ENCODE assay signal across 8 cellular contexts in the genomic region with DNA sequence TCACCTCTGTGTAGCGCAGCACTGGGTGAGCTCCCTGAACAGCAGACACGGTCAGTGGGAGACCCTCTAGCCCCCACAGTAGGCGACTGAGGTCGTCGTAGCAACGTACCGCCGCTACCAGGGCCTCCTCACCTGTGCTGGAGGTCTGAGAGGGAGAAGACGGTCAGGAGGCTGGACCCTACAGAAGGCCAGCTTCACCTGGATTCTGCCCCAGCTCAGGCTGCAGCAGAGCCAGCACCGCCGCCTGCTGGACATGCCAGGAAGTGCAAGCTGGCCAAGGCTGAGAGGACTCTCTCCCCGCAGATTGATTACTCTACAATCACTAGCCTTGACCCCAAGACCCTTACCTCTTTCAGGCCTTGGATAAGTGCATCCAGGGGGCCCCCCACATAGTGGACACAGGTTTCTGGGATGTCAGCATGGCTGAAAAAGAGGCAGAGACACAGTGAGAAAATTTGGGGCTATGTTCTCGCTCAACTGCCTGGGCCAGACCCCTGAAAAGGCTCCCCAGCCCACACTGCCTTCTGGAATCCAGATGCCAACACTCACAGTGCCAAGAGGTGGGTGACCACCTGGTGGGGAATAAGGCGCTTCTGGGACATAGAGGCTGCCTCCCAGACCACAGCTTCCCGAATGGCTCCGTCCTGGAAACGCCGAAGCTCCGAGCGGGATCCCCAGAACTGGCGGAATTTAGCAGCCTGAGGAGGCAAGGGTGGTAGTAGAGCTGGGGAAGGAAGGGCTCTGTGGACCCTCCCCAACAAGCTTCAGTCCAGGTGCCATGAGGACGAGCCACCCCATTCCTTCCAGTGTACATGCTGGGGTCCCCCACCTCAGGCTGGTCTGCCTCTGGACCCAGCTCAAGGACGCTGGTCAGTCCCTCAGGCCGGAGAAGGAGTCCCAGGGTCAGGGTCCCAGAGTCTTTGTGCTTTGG.
DNase-seq lines count a peak whose midpoint lies in the region; ATAC-seq, FAIRE-seq and TF ChIP-seq lines count a peak whose summit lies in the region.

No MANE protein-coding gene starts in this region.

- peak; percentile 99 for TF ChIP-seq CTCF in astrocyte of the cerebellum (IDR thresholded peaks at IDR 0.05; ENCODE audit: low read depth, low read length, missing control alignments)

- peak; percentile 83 for DNase-seq in COLO829 (ENCODE audit: low spot score)
- DNase-seq in T-helper 9 cell = peak; percentile 79
- DNase-seq in astrocyte of the cerebellum (ENCODE audit: low read depth) = peak; percentile 3
- peak; percentile 38 for DNase-seq in inferior parietal cortex (ENCODE audit: extremely low spot score)
- DNase-seq in stimulated activated CD4-positive, alpha-beta T cell treated with anti-CD3 and anti-CD28 coated beads, Interleukin-2, amount 100 ng/mL, for 48 hours = peak; percentile 79 to 80
- no peak for DNase-seq in H54 (ENCODE audit: insufficient read length, low spot score)
- no peak for DNase-seq in SIG-M5 treated with dmso at 0.1 percent for 504 hours (lab: John Stamatoyannopoulos, UW; ENCODE audit: unreplicated experiment)

- FAIRE-seq in H54 (lab: Jason Lieb, UNC) = no peak

- in situ Hi-C loops in astrocyte of the cerebellum (cut with HindIII; ENCODE audit: low sequenced_read_pairs) = loop anchor here (25.0 kb wide), 1 partner anchor 180 kb away; a partner anchor contains a TSS

- no peak overlapping the region for H3K4me3 ChIP-seq in astrocyte of the cerebellum (ENCODE audit: low read depth, low read length)

- TF ChIP-seq POLR2A in H54 (IDR thresholded peaks at IDR 0.05; ENCODE audit: low read depth, low read length) = no peak

- peak; percentile 56 for ATAC-seq in HG03095 (IDR thresholded peaks at IDR 0.05; ENCODE audit: unreplicated experiment)

Comparison
In these comparisons a context has a peak if more than half of its experiments do, and no peak if none do; other contexts are left out.
1. DNase-seq: peak in COLO829 (single experiment), T-helper 9 cell (single experiment), astrocyte of the cerebellum (single experiment), inferior parietal cortex (single experiment) and stimulated activated CD4-positive, alpha-beta T cell treated with anti-CD3 and anti-CD28 coated beads, Interleukin-2, amount 100 ng/mL, for 48 hours (2 of 2); none in H54 (single experiment) and SIG-M5 treated with dmso at 0.1 percent for 504 hours (single experiment).